23 cellular contexts compared by ENCODE assay signal in genomic region chr20:14432597-14432996, GRCh38.
DNase-seq lines count a peak whose midpoint lies in the region; ATAC-seq, FAIRE-seq and TF ChIP-seq lines count a peak whose summit lies in the region.
"Had no signal": no experiment of that assay in that cellular context is flagged by ENCODE, and none has a peak within 500 bp of the region (broad histone marks: within the 10 kb centered on the region; RNA-seq: fewer than 3 reads in every experiment).

No MANE protein-coding gene starts in this region.

- no peak overlapping the region for H3K18ac ChIP-seq in mesendoderm (ENCODE audit: low read length)

- H3K27me3 Mint-ChIP-seq in endodermal cell (ENCODE audit: insufficient read depth) = no peaks in the 10 kb centered on the region
- no peaks in the 10 kb centered on the region for H3K27me3 Mint-ChIP-seq in naive thymus-derived CD8-positive, alpha-beta T cell
- H3K27me3 Mint-ChIP-seq: B cell; CD4-positive, CD25-positive, alpha-beta regulatory T cell had no signal

- POLR2A ChIA-PET in HepG2 (lab: Yijun Ruan, JAX) = no interaction called here
- POLR2A ChIA-PET in naive thymus-derived CD8-positive, alpha-beta T cell (lab: Charles Lee) = no interaction called here

- no peak overlapping the region for H2AK5ac ChIP-seq in mesendoderm (ENCODE audit: low read length)

- no peak overlapping the region for H3K4ac ChIP-seq in mesendoderm (ENCODE audit: low read depth, low read length)

- no peaks in the 10 kb centered on the region for H4K20me1 ChIP-seq in HepG2 (ENCODE audit: insufficient read depth, low read length)
- H4K20me1 ChIP-seq: BLaER1 had no signal

- H3K4me1 ChIP-seq in liver (ENCODE audit: control insufficient read depth in 4 of 4, insufficient read depth in 4 of 4, low read length in 3 of 4) (no peaks in the 10 kb centered on the region), HepG2 (ENCODE audit: insufficient read depth, low read length) (no peaks in the 10 kb centered on the region), endodermal cell (ENCODE audit: control insufficient read depth, insufficient read depth, low read length) (no peaks in the 10 kb centered on the region), mesendoderm (ENCODE audit: control insufficient read depth, low read depth, low read length) (no peaks in the 10 kb centered on the region)
- H3K4me1 ChIP-seq: BLaER1 had no signal

- H3K4me2 ChIP-seq in HepG2 (ENCODE audit: low read depth, low read length) (no peak overlapping the region), mesendoderm (ENCODE audit: low read length) (no peak overlapping the region)
- H3K4me2 ChIP-seq: BLaER1 had no signal

- no peak for FAIRE-seq in HepG2 (lab: Jason Lieb, UNC)
- FAIRE-seq: A204.1, D721Med, GM12891, GM18507, H54 had no signal

- H4K8ac ChIP-seq in mesendoderm (ENCODE audit: low read depth, low read length) = no peak overlapping the region

- no peaks in the 10 kb centered on the region for H3K36me3 Mint-ChIP-seq in endodermal cell (ENCODE audit: low read depth)
- no peaks in the 10 kb centered on the region for H3K36me3 Mint-ChIP-seq in naive thymus-derived CD8-positive, alpha-beta T cell
- H3K36me3 Mint-ChIP-seq: CD4-positive, CD25-positive, alpha-beta regulatory T cell; CD8-positive, alpha-beta T cell had no signal

- H3K36me3 ChIP-seq in liver (ENCODE audit: control insufficient read depth in 4 of 4, insufficient read depth in 3 of 4, low read depth in 1 of 4, low read length in 3 of 4) (no peaks in the 10 kb centered on the region), HepG2 (replicated peaks in 1 of 2; ENCODE audit: control insufficient read depth in 1 of 2, insufficient read depth in 2 of 2, low read length in 2 of 2) (no peaks in the 10 kb centered on the region), endodermal cell (ENCODE audit: control insufficient read depth, insufficient read depth, low read length) (no peaks in the 10 kb centered on the region), mesendoderm (ENCODE audit: control insufficient read depth, insufficient read depth, low read length) (no peaks in the 10 kb centered on the region)
- H3K36me3 ChIP-seq: BLaER1 had no signal

- H2BK15ac ChIP-seq in mesendoderm (replicated peaks; ENCODE audit: low read depth) = no peak overlapping the region

- in situ Hi-C loops in HepG2 (cut with HindIII; ENCODE audit: extremely low pct_ligation_motif_present, low pct_unique_long_range_greater_than_20kb) = no loop called here

- H3K27ac ChIP-seq in liver (ENCODE audit: low read depth in 1 of 2, low read length in 2 of 2) (no peak overlapping the region), HepG2 (ENCODE audit: extremely low read length, insufficient read depth, low read length) (no peak overlapping the region), endodermal cell (ENCODE audit: low read depth, low read length) (no peak overlapping the region), mesendoderm (ENCODE audit: low read depth, low read length) (no peak overlapping the region)
- H3K27ac ChIP-seq: 22Rv1, BLaER1, C4-2B had no signal

- DNase-seq in HepG2 (ENCODE audit: low spot score) = no peak
- DNase-seq in endodermal cell = no peak
- peak; percentile 19 for DNase-seq in mesendoderm
- DNase-seq in anterior cingulate cortex (lab: John Stamatoyannopoulos, UW) = no peak
- no peak for DNase-seq in naive thymus-derived CD8-positive, alpha-beta T cell
- DNase-seq: CD4-positive, CD25-positive, alpha-beta regulatory T cell; CD8-positive, alpha-beta T cell; DMS 273 treated with DMSO at 0.1 percent for 48 hours; DMS79; EL; GDM1; GOT3; HCEC 1CT had no signal

- intact Hi-C loops in HepG2 (cut with micrococcal nuclease; ENCODE audit: unreplicated experiment) = no loop called here

- H3K9me3 Mint-ChIP-seq in endodermal cell = no peaks in the 10 kb centered on the region
- H3K9me3 Mint-ChIP-seq in naive thymus-derived CD8-positive, alpha-beta T cell = peaks cover 0 to 20% (median 6%) of the 10 kb centered on the region in 9 donors
- H3K9me3 Mint-ChIP-seq: CD8-positive, alpha-beta T cell had no signal

- H3K79me1 ChIP-seq in mesendoderm (ENCODE audit: low read length) = no peaks in the 10 kb centered on the region

- H3K56ac ChIP-seq in mesendoderm (ENCODE audit: low read length) = no peak overlapping the region

- no peak for TF ChIP-seq POLR2A in HepG2 (IDR thresholded peaks at IDR 0.05; ENCODE audit: insufficient read depth in 1 of 2, low read depth in 2 of 2, low read length in 2 of 2)

- ATAC-seq in HepG2 = no peak
- ATAC-seq in naive thymus-derived CD8-positive, alpha-beta T cell = no peak
- ATAC-seq: CD8-positive, alpha-beta T cell had no signal

- no TSS peak for BruUV-seq in HepG2 (replicated peaks; lab: Mats Ljungman, UMichigan)

- no peak overlapping the region for H3K4me3 Mint-ChIP-seq in endodermal cell
- no peak overlapping the region for H3K4me3 Mint-ChIP-seq in naive thymus-derived CD8-positive, alpha-beta T cell
- H3K4me3 Mint-ChIP-seq: B cell; CD4-positive, CD25-positive, alpha-beta regulatory T cell; CD8-positive, alpha-beta T cell had no signal

- TF ChIP-seq EP300 in HepG2 (IDR thresholded peaks at IDR 0.05; ENCODE audit: low read depth in 2 of 2, low read length in 2 of 2) (no peak), HepG2 (CRISPR knock-in tag; IDR thresholded peaks at IDR 0.05; ENCODE audit: borderline replicate concordance) (no peak)

- H3K27me3 ChIP-seq in liver (ENCODE audit: control insufficient read depth in 4 of 4, insufficient read depth in 4 of 4, low read length in 3 of 4) (no peaks in the 10 kb centered on the region), HepG2 (ENCODE audit: control insufficient read depth in 1 of 2, insufficient read depth in 2 of 2, low read length in 2 of 2) (no peaks in the 10 kb centered on the region), endodermal cell (ENCODE audit: control insufficient read depth, insufficient read depth, low read length, poor library complexity, severe bottlenecking) (no peaks in the 10 kb centered on the region), mesendoderm (ENCODE audit: insufficient read depth, low read length, poor library complexity) (no peaks in the 10 kb centered on the region)
- H3K27me3 ChIP-seq: BLaER1 had no signal

- H3K23ac ChIP-seq in mesendoderm (ENCODE audit: low read length) = no peak overlapping the region

- TF ChIP-seq CTCF in liver (IDR thresholded peaks at IDR 0.05; ENCODE audit: low read depth, low read length, missing input control) (no peak), HepG2 (CRISPR knock-in tag; IDR thresholded peaks at IDR 0.05) (no peak), endodermal cell (conservative IDR thresholded peaks at IDR 0.05) (peak; percentile 63)

- H3K9ac ChIP-seq in liver (ENCODE audit: low read depth in 1 of 2, low read length in 2 of 2) (no peak overlapping the region), HepG2 (ENCODE audit: insufficient read depth, low read depth, low read length) (no peak overlapping the region), endodermal cell (ENCODE audit: extremely low read depth, low read length, poor library complexity, severe bottlenecking) (no peak overlapping the region), mesendoderm (ENCODE audit: low read length) (no peak overlapping the region)
- H3K9ac ChIP-seq: BLaER1 had no signal

- H2AFZ ChIP-seq in HepG2 (ENCODE audit: low read length) = no peak overlapping the region

- H3K4me1 Mint-ChIP-seq in endodermal cell = peaks cover 5% of the 10 kb centered on the region
- no peaks in the 10 kb centered on the region for H3K4me1 Mint-ChIP-seq in naive thymus-derived CD8-positive, alpha-beta T cell
- H3K4me1 Mint-ChIP-seq: B cell; CD4-positive, CD25-positive, alpha-beta regulatory T cell had no signal

- no peak overlapping the region for H4K5ac ChIP-seq in mesendoderm (ENCODE audit: low read length)

- no peak overlapping the region for H3K27ac Mint-ChIP-seq in endodermal cell
- no peak overlapping the region for H3K27ac Mint-ChIP-seq in naive thymus-derived CD8-positive, alpha-beta T cell
- H3K27ac Mint-ChIP-seq: B cell; CD4-positive, CD25-positive, alpha-beta regulatory T cell; CD8-positive, alpha-beta T cell had no signal

- no peaks in the 10 kb centered on the region for H3K79me2 ChIP-seq in HepG2 (ENCODE audit: insufficient read depth, low read length)
- no peaks in the 10 kb centered on the region for H3K79me2 ChIP-seq in mesendoderm (ENCODE audit: control insufficient read depth, insufficient read depth, low read length)

- CTCF ChIA-PET in HepG2 (lab: Yijun Ruan, JAX; ENCODE audit: low intra/inter-chr PET ratio, low total read pairs) = no interaction called here

- H3K9me3 ChIP-seq in liver (ENCODE audit: control insufficient read depth in 4 of 4, low read length in 3 of 4) = no peaks in the 10 kb centered on the region
- H3K9me3 ChIP-seq in HepG2 (ENCODE audit: low read length) = no peaks in the 10 kb centered on the region
- H3K9me3 ChIP-seq in endodermal cell (ENCODE audit: control insufficient read depth, low read length) = no peaks in the 10 kb centered on the region
- H3K9me3 ChIP-seq: BLaER1 had no signal

- TF ChIP-seq RAD21 in liver (IDR thresholded peaks at IDR 0.05) = peak; percentile 49 to 53
- TF ChIP-seq RAD21 in HepG2 (CRISPR knock-in tag; IDR thresholded peaks at IDR 0.05) = no peak

- H2BK120ac ChIP-seq in mesendoderm (ENCODE audit: low read depth, low read length) = no peak overlapping the region

- no peak overlapping the region for H3K4me3 ChIP-seq in liver (ENCODE audit: low read depth in 1 of 3, low read length in 3 of 3)
- no peak overlapping the region for H3K4me3 ChIP-seq in HepG2 (replicated peaks in 1 of 3; ENCODE audit: insufficient read depth in 1 of 3, low read depth in 2 of 3, low read length in 3 of 3)
- H3K4me3 ChIP-seq in endodermal cell (ENCODE audit: low read length) = no peak overlapping the region
- no peak overlapping the region for H3K4me3 ChIP-seq in mesendoderm (ENCODE audit: low read length)
- H3K4me3 ChIP-seq: BLaER1 had no signal

- no peak overlapping the region for H2BK5ac ChIP-seq in mesendoderm (ENCODE audit: low read length)

TF ChIP-seq in liver, 16 proteins besides CTCF, POLR2A, EP300 and RAD21 (continues in another document):
- TF ChIP-seq FOXA1 (IDR thresholded peaks at IDR 0.05) (no peak), NR2F2 (IDR thresholded peaks at IDR 0.05) (no peak), JUND (IDR thresholded peaks at IDR 0.05) (no peak), TAF1 (conservative IDR thresholded peaks at IDR 0.05) (no peak), MAX (IDR thresholded peaks at IDR 0.05) (no peak), FOXA2 (IDR thresholded peaks at IDR 0.05) (no peak)

TF ChIP-seq in HepG2, 621 proteins besides CTCF, POLR2A, EP300 and RAD21 (continues in another document):
- no peak for TF ChIP-seq ZNF296 (CRISPR knock-in tag; conservative IDR thresholded peaks at IDR 0.05)
- no peak for TF ChIP-seq ZNF691 (CRISPR knock-in tag; IDR thresholded peaks at IDR 0.05; ENCODE audit: borderline replicate concordance, low read depth)
